Comparison of ENCODE assay signal across 18 cellular contexts in genomic region chr20:19987046-19987445, GRCh38. TPM values are rescaled to one million over a fixed set of nuclear protein-coding genes. Genes with fewer than 3 reads are reported as not detected.
A peak's percentile ranks its signal among the peaks of the same experiment; 100 is the strongest.
DNase-seq lines count a peak whose midpoint lies in the region; ATAC-seq and TF ChIP-seq lines count a peak whose summit lies in the region.
"Had no signal": no experiment of that assay in that cellular context is flagged by ENCODE, and none has a peak within 500 bp of the region (broad histone marks: within the 10 kb centered on the region; RNA-seq: fewer than 3 reads in every experiment).

No MANE protein-coding gene starts in this region.

- no peaks in the 10 kb centered on the region for H3K9me3 ChIP-seq in T-helper 17 cell (ENCODE audit: control insufficient read depth, low read length, poor library complexity, severe bottlenecking)
- H3K9me3 ChIP-seq in esophagus squamous epithelium = no peaks in the 10 kb centered on the region
- H3K9me3 ChIP-seq: neutrophil, spleen had no signal

- peaks cover 15 to 88% (median 52%) of the 10 kb centered on the region in 3 donors for H3K4me1 ChIP-seq in esophagus squamous epithelium

- no peaks in the 10 kb centered on the region for H3K27me3 ChIP-seq in esophagus squamous epithelium
- H3K27me3 ChIP-seq: neutrophil, spleen had no signal

- TF ChIP-seq CTCF in esophagus squamous epithelium (IDR thresholded peaks at IDR 0.05) = no peak
- TF ChIP-seq CTCF in type B pancreatic cell (conservative IDR thresholded peaks at IDR 0.05) = no peak

- H3K9me3 Mint-ChIP-seq in type B pancreatic cell = no peaks in the 10 kb centered on the region
- no peaks in the 10 kb centered on the region for H3K9me3 Mint-ChIP-seq in T-helper 2 cell treated with Interferon-gamma antibody and Interleukin-4, amounts not matched to agents 5 μg/mL and 100 μg/mL, for 36 hours
- H3K9me3 Mint-ChIP-seq: activated T-cell treated with anti-CD3 and anti-CD28 coated beads, Interleukin-2, amount 50 U/mL, for 24 hours had no signal

- H3K27ac Mint-ChIP-seq in T-helper 17 cell = peak overlapping the region; percentile 32
- peak overlapping the region; percentile 5 for H3K27ac Mint-ChIP-seq in type B pancreatic cell
- H3K27ac Mint-ChIP-seq in T-helper 2 cell treated with Interferon-gamma antibody and Interleukin-4, amounts not matched to agents 5 μg/mL and 100 μg/mL, for 36 hours = no peak overlapping the region
- H3K27ac Mint-ChIP-seq: activated T-cell treated with anti-CD3 and anti-CD28 coated beads, Interleukin-2, amount 50 U/mL, for 24 hours; CD4-positive, CD25-positive, alpha-beta regulatory T cell had no signal

- intact Hi-C loops in esophagus squamous epithelium (cut with DNase I) = no loop called here

- TF ChIP-seq POLR2A in esophagus squamous epithelium (IDR thresholded peaks at IDR 0.05) = no peak

- H3K27ac ChIP-seq in esophagus squamous epithelium = peak overlapping the region in 3 of 4 donors; percentile 33 to 62 (median 62)
- H3K27ac ChIP-seq: neutrophil had no signal

- H3K36me3 Mint-ChIP-seq in T-helper 17 cell (ENCODE audit: low read depth) = no peaks in the 10 kb centered on the region
- peaks cover 28% of the 10 kb centered on the region for H3K36me3 Mint-ChIP-seq in type B pancreatic cell
- no peaks in the 10 kb centered on the region for H3K36me3 Mint-ChIP-seq in T-helper 2 cell treated with Interferon-gamma antibody and Interleukin-4, amounts not matched to agents 5 μg/mL and 100 μg/mL, for 36 hours (ENCODE audit: low read depth)
- H3K36me3 Mint-ChIP-seq: CD4-positive, CD25-positive, alpha-beta regulatory T cell had no signal

- DNase-seq in T-helper 17 cell (no peak), esophagus squamous epithelium (lab: John Stamatoyannopoulos, UW) (no peak), pons (ENCODE audit: low spot score) (peak; percentile 78), type B pancreatic cell (ENCODE audit: extremely low spot score, unreplicated experiment) (no peak), NCI-H1417 (lab: John Stamatoyannopoulos, UW) (no peak), inferior parietal cortex (ENCODE audit: extremely low spot score) (no peak)
- no peak for DNase-seq in T-helper 2 cell treated with Interferon-gamma antibody and Interleukin-4, amounts not matched to agents 5 μg/mL and 100 μg/mL, for 36 hours (ENCODE audit: low spot score)
- DNase-seq: activated CD4-positive, CD25-positive, alpha-beta regulatory T cell treated with anti-CD3 and anti-CD28 coated beads, Interleukin-2, amount 50 U/mL, for 72 hours; activated T-cell treated with anti-CD3 and anti-CD28 coated beads, Interleukin-2, amount 50 U/mL, for 24 hours; CD4-positive, CD25-positive, alpha-beta regulatory T cell; dermis blood vessel endothelial cell; MM.1S; NCI-H1436; NCI-H526; spleen; stimulated activated CD4-positive, alpha-beta T cell treated with anti-CD3 and anti-CD28 coated beads, Interleukin-4, amount 100 ng/mL, for 1 hour; stimulated activated naive CD4-positive, alpha-beta T cell had no signal

- 64 to 69% methylated on average over 4 of the region's 4 CpGs for WGBS in esophagus squamous epithelium, 2 donors

- H3K4me3 Mint-ChIP-seq in T-helper 17 cell (no peak overlapping the region), type B pancreatic cell (no peak overlapping the region)
- H3K4me3 Mint-ChIP-seq in T-helper 2 cell treated with Interferon-gamma antibody and Interleukin-4, amounts not matched to agents 5 μg/mL and 100 μg/mL, for 36 hours = no peak overlapping the region
- H3K4me3 Mint-ChIP-seq: activated T-cell treated with anti-CD3 and anti-CD28 coated beads, Interleukin-2, amount 50 U/mL, for 24 hours; CD4-positive, CD25-positive, alpha-beta regulatory T cell had no signal

- H3K4me1 Mint-ChIP-seq in T-helper 17 cell (no peaks in the 10 kb centered on the region), type B pancreatic cell (ENCODE audit: unreplicated experiment) (peaks cover 23% of the 10 kb centered on the region)
- H3K4me1 Mint-ChIP-seq in T-helper 2 cell treated with Interferon-gamma antibody and Interleukin-4, amounts not matched to agents 5 μg/mL and 100 μg/mL, for 36 hours (ENCODE audit: low read depth) = no peaks in the 10 kb centered on the region
- H3K4me1 Mint-ChIP-seq: CD4-positive, CD25-positive, alpha-beta regulatory T cell had no signal

- peaks cover 16% of the 10 kb centered on the region for H3K27me3 Mint-ChIP-seq in T-helper 17 cell
- no peaks in the 10 kb centered on the region for H3K27me3 Mint-ChIP-seq in type B pancreatic cell
- peaks cover 5% of the 10 kb centered on the region for H3K27me3 Mint-ChIP-seq in T-helper 2 cell treated with Interferon-gamma antibody and Interleukin-4, amounts not matched to agents 5 μg/mL and 100 μg/mL, for 36 hours (ENCODE audit: low read depth)

- H3K36me3 ChIP-seq in esophagus squamous epithelium = peaks cover 0 to 45% (median 0%) of the 10 kb centered on the region in 3 donors
- H3K36me3 ChIP-seq: neutrophil had no signal

- H3K4me3 ChIP-seq in esophagus squamous epithelium = no peak overlapping the region
- H3K4me3 ChIP-seq: spleen had no signal

- no peak for ATAC-seq in T-helper 17 cell

RNA-seq across cellular contexts. Expression of gene NAA20, which starts 30.1 kb away (rescaled TPM):
- 10 to 100 TPM; 22.4 to 25.3 TPM for total RNA-seq in T-helper 17 cell
- 100 to 1,000 TPM; 115 to 164 (median 139) TPM for total RNA-seq in esophagus squamous epithelium
- total RNA-seq in type B pancreatic cell (ENCODE audit: low replicate concordance) = 63.5 and 69.4 TPM in 2 replicates
